ENCODE assay signal across 29 cellular contexts in genomic region chr10:1324914-1325313, GRCh38.
"Had no signal": no experiment of that assay in that cellular context is flagged by ENCODE, and none has a peak within 500 bp of the region (broad histone marks: within the 10 kb centered on the region; RNA-seq: fewer than 3 reads in every experiment).

No MANE protein-coding gene starts in this region.

- H3K9me3 Mint-ChIP-seq: activated CD4-positive, alpha-beta T cell treated with anti-CD3 and anti-CD28 coated beads, Interleukin-2, amount 10 ng/mL, durations not matched to agents 24 days and 14 days; activated naive CD4-positive, alpha-beta T cell treated with anti-CD3 and anti-CD28 coated beads for 36 hours; activated T-cell treated with anti-CD3 and anti-CD28 coated beads, Interleukin-2, amount 50 U/mL, for 4 hours; activated T-helper 1 cell treated with anti-CD3 and anti-CD28 coated beads, Interleukin-12 subunit alpha, Interleukin-12 subunit beta, Interleukin-2, Interleukin-4 antibody, amounts not matched to agents 30 ng/mL and 10 ng/mL and 1 ng/mL, durations not matched to agents 14 hours and 24 hours and 36 hours had no signal

- H3K36me3 Mint-ChIP-seq: activated naive CD4-positive, alpha-beta T cell treated with anti-CD3 and anti-CD28 coated beads, Interleukin-2, amount 50 U/mL, for 72 hours had no signal

- ATAC-seq: activated CD8-positive, alpha-beta T cell treated with anti-CD3 and anti-CD28 coated beads for 36 hours; activated naive CD4-positive, alpha-beta T cell treated with anti-CD3 and anti-CD28 coated beads, Interleukin-2, amount 50 U/mL, for 72 hours; activated T-cell treated with anti-CD3 and anti-CD28 coated beads, Interleukin-2, amount 50 U/mL, for 4 hours; body of pancreas; Panc1 had no signal

- H3K27ac ChIP-seq: adrenal gland, body of pancreas, SJCRH30, SK-N-MC had no signal

- H3K4me1 ChIP-seq: adrenal gland, body of pancreas, SJCRH30 had no signal

- H3K27ac Mint-ChIP-seq: activated CD4-positive, alpha-beta T cell treated with anti-CD3 and anti-CD28 coated beads, Interleukin-2, amount 10 ng/mL, durations not matched to agents 24 days and 14 days; activated CD8-positive, alpha-beta T cell treated with anti-CD3 and anti-CD28 coated beads for 36 hours; activated naive CD4-positive, alpha-beta T cell treated with anti-CD3 and anti-CD28 coated beads for 36 hours; activated naive CD4-positive, alpha-beta T cell treated with anti-CD3 and anti-CD28 coated beads, Interleukin-2, amount 50 U/mL, for 72 hours; activated T-helper 1 cell treated with anti-CD3 and anti-CD28 coated beads, Interleukin-12 subunit alpha, Interleukin-12 subunit beta, Interleukin-2, Interleukin-4 antibody, amounts not matched to agents 30 ng/mL and 10 ng/mL and 1 ng/mL, durations not matched to agents 14 hours and 24 hours and 36 hours had no signal

- H3K9me3 ChIP-seq: adrenal gland, body of pancreas, SJCRH30 had no signal

- H3K4me3 Mint-ChIP-seq: activated CD4-positive, alpha-beta T cell treated with anti-CD3 and anti-CD28 coated beads, Interleukin-2, amount 10 ng/mL, durations not matched to agents 24 days and 14 days; activated CD8-positive, alpha-beta T cell treated with anti-CD3 and anti-CD28 coated beads for 36 hours; activated naive CD4-positive, alpha-beta T cell treated with anti-CD3 and anti-CD28 coated beads for 36 hours; activated T-cell treated with anti-CD3 and anti-CD28 coated beads, Interleukin-2, amount 50 U/mL, for 4 hours; activated T-helper 1 cell treated with anti-CD3 and anti-CD28 coated beads, Interleukin-12 subunit alpha, Interleukin-12 subunit beta, Interleukin-2, Interleukin-4 antibody, amounts not matched to agents 30 ng/mL and 10 ng/mL and 1 ng/mL, durations not matched to agents 14 hours and 24 hours and 36 hours had no signal

- H3K27me3 ChIP-seq: body of pancreas, SJCRH30 had no signal

- DNase-seq: activated CD4-positive, alpha-beta T cell treated with anti-CD3 and anti-CD28 coated beads, Interleukin-2, amount 10 ng/mL, durations not matched to agents 24 days and 14 days; activated CD4-positive, alpha-beta T cell treated with anti-CD3 and anti-CD28 coated beads, Interleukin-2, amount 50 U/mL, for 4 hours; activated CD8-positive, alpha-beta T cell treated with anti-CD3 and anti-CD28 coated beads for 36 hours; activated gamma-delta T cell treated with Interleukin-2 at 50 U/mL for 16 hours; activated naive CD4-positive, alpha-beta T cell treated with anti-CD3 and anti-CD28 coated beads for 36 hours; activated T-cell treated with anti-CD3 and anti-CD28 coated beads for 4 hours; activated T-cell treated with anti-CD3 and anti-CD28 coated beads, Interleukin-2, amount 50 U/mL, for 4 hours; adrenal gland; body of pancreas; caudate nucleus; cerebellar nuclear complex; NCI-H1092 treated with DMSO at 0.1 percent for 48 hours; NCI-H1417; NCI-H146; NCI-H1930; NCI-H2081 treated with DMSO at 0.1 percent for 48 hours; NCI-H2171 treated with DMSO at 0.1 percent for 48 hours; NCI-H2227 treated with DMSO at 0.1 percent for 48 hours; NCI-H446; NCI-H510A treated with DMSO at 0.1 percent for 48 hours; NCI-H526 treated with DMSO at 0.1 percent for 48 hours; NCI-H774; SHP77; SJCRH30; T1000 had no signal
